Comparison of ENCODE assay signal across 9 cellular contexts in genomic region chrX:15673970-15674369, GRCh38. TPM values are rescaled to one million over a fixed set of nuclear protein-coding genes. Genes with fewer than 3 reads are reported as not detected.
DNase-seq lines count a peak whose midpoint lies in the region; ATAC-seq and TF ChIP-seq lines count a peak whose summit lies in the region.
"Had no signal": no experiment of that assay in that cellular context is flagged by ENCODE, and none has a peak within 500 bp of the region (broad histone marks: within the 10 kb centered on the region; RNA-seq: fewer than 3 reads in every experiment).

No MANE protein-coding gene starts in this region.

- H3K4me2 ChIP-seq in DND-41 (ENCODE audit: insufficient read depth, low read length) = peak overlapping the region; percentile 88

- 0 out of 2 replicates have a peak, but pooled peaks cover under 1% of the 10 kb centered on the region for H3K36me3 ChIP-seq in DND-41 (ENCODE audit: insufficient read depth, low read length)
- no peaks in the 10 kb centered on the region; the same call in 1 of the 2 replicates for H3K36me3 ChIP-seq in SJCRH30
- no peaks in the 10 kb centered on the region for H3K36me3 ChIP-seq in gastrocnemius medialis

- DNase-seq in DND-41 = no peak
- no peak for DNase-seq in SJCRH30
- DNase-seq in foreskin fibroblast = no peak
- DNase-seq in gastrocnemius medialis = no peak
- no peak for DNase-seq in GM13976 (ENCODE audit: low spot score)
- no peak for DNase-seq in DMS53 (lab: John Stamatoyannopoulos, UW)
- no peak for DNase-seq in stimulated activated CD4-positive, alpha-beta T cell treated with anti-CD3 and anti-CD28 coated beads, Interleukin-12 subunit alpha, Interleukin-12 subunit beta, amount 100 ng/mL, for 4 hours

- ATAC-seq in DND-41 (ENCODE audit: insufficient read depth, low read depth) = no peak
- no peak for ATAC-seq in gastrocnemius medialis
- no peak for ATAC-seq in HG03457 (IDR thresholded peaks at IDR 0.05; ENCODE audit: unreplicated experiment)

- no peaks in the 10 kb centered on the region for H3K27me3 ChIP-seq in DND-41 (ENCODE audit: insufficient read depth, low read length, poor library complexity)
- no peaks in the 10 kb centered on the region for H3K27me3 ChIP-seq in SJCRH30
- no peaks in the 10 kb centered on the region for H3K27me3 ChIP-seq in gastrocnemius medialis

- in situ Hi-C loops in gastrocnemius medialis (cut with MboI; ENCODE audit: low sequenced_read_pairs in 4 of 4) (loop anchor here in 2 of 4 donors (10.0 to 25.0 kb wide), 2 partner anchors 179 to 187 kb away; partner anchors contain the start of gene PIR (in 2 of the 2)), GM13976 (cut with MboI; ENCODE audit: low sequenced_read_pairs, unreplicated experiment) (no loop called here)

- peak overlapping the region; percentile 93 for H2AFZ ChIP-seq in DND-41 (ENCODE audit: low read depth, low read length)

- TF ChIP-seq CTCF in DND-41 (IDR thresholded peaks at IDR 0.05; ENCODE audit: borderline replicate concordance, extremely low read depth, low read length, poor library complexity, severe bottlenecking) (no peak), foreskin fibroblast (IDR thresholded peaks at IDR 0.05; ENCODE audit: low read depth, low read length) (no peak), gastrocnemius medialis (IDR thresholded peaks at IDR 0.05 in 4 of 5, conservative IDR thresholded peaks at IDR 0.05 in 1 of 5) (no peak), GM13976 (IDR thresholded peaks at IDR 0.05; ENCODE audit: borderline replicate concordance, control extremely low read depth, extremely low read depth, insufficient read depth, missing control alignments) (no peak)

- peaks cover 7% of the 10 kb centered on the region; the same call in 1 of the 2 replicates for H4K20me1 ChIP-seq in DND-41 (ENCODE audit: insufficient read depth, low read length)

- H3K4me1 ChIP-seq in DND-41 (ENCODE audit: insufficient read depth, low read length) (peaks cover 31% of the 10 kb centered on the region), SJCRH30 (peaks cover 3% of the 10 kb centered on the region; the same call in 1 of the 2 replicates), gastrocnemius medialis (peaks cover 9 to 21% of the 10 kb centered on the region in 2 donors)

- no peak for TF ChIP-seq POLR2A in gastrocnemius medialis (IDR thresholded peaks at IDR 0.05)

- peak overlapping the region; percentile 88 for H3K9ac ChIP-seq in DND-41 (ENCODE audit: low read depth, low read length)

- H3K27ac ChIP-seq in DND-41 (ENCODE audit: low read length) (peak overlapping the region; percentile 90), SJCRH30 (peak overlapping the region; percentile 97), gastrocnemius medialis (peak overlapping the region; percentile 93 to 97 (median 96))

- H3K79me2 ChIP-seq in DND-41 (ENCODE audit: insufficient read depth, low read length) = peaks cover 41% of the 10 kb centered on the region

- H3K4me3 ChIP-seq in DND-41 (ENCODE audit: low read depth in 1 of 2, low read length in 2 of 2) = peak overlapping the region; percentile 81 to 95; a peak in 3 of 4 replicates
- peak overlapping the region; percentile 80 for H3K4me3 ChIP-seq in SJCRH30
- H3K4me3 ChIP-seq in foreskin fibroblast (ENCODE audit: low read depth in 1 of 2, low read length in 2 of 2) = peak overlapping the region; percentile 65 to 88
- peak overlapping the region; percentile 74 to 85 (median 80) for H3K4me3 ChIP-seq in gastrocnemius medialis

- H3K9me3 ChIP-seq in DND-41 (ENCODE audit: insufficient read depth, low read length, severe bottlenecking) (no peaks in the 10 kb centered on the region), SJCRH30 (replicated peaks) (no peaks in the 10 kb centered on the region), gastrocnemius medialis (no peaks in the 10 kb centered on the region)

- intact Hi-C loops in gastrocnemius medialis (cut with DNase I; ENCODE audit: low total_unique reads) = loop anchor here (2.0 to 10.0 kb wide), 4 partner anchors 179 to 1113 kb away; partner anchors contain the start of genes CTPS2, PIR, SYAP1 and TXLNG

RNA-seq across cellular contexts. Expression of gene CLTRN, which starts 9.4 kb away (rescaled TPM):
- 0.42 and 0.51 TPM in 2 replicates for total RNA-seq in SJCRH30 (2014; rRNA removed; shearing (Covaris generic))
- under 1 TPM in 1 of 4 donors, not detected in 3; 0.26 TPM for total RNA-seq in gastrocnemius medialis
- total RNA-seq: LHCN-M2 had no signal
